Comparison of ENCODE assay signal across 14 cellular contexts in the genomic region with DNA sequence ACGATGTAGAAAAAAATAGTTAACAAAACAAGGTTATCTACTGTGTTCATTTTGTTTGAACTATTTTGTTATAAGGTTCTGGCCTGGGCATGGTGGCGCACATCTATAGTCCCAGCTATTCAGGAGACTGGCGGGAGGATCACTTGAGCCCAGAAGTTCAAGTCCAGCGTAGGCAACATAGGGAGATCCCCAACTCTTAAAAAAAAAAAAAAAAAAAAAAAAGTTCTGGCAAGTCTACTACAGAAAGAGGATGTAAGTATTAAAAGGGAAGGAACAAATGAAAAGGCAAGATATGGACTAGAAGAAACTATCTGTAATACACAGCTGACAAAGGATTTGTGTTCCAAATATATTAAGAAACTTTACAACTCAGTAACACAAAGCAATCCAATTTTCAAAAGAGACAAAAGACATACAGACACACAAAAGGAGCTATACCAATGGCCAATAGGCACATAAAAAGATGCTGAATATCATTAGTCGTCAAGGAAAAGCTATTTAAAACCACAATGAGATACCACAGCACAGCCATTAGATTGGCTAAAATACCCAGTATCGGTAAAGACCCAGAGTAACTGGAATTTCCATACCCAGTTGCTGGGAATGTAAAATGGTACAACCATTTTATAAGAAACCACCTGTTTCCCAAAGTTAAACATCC. TPM values are rescaled to one million over a fixed set of nuclear protein-coding genes. Genes with fewer than 3 reads are reported as not detected.
DNase-seq lines count a peak whose midpoint lies in the region; ATAC-seq, FAIRE-seq and TF ChIP-seq lines count a peak whose summit lies in the region.
"Had no signal": no experiment of that assay in that cellular context is flagged by ENCODE, and none has a peak within 500 bp of the region (broad histone marks: within the 10 kb centered on the region; RNA-seq: fewer than 3 reads in every experiment).

No MANE protein-coding gene starts in this region.

- FAIRE-seq in GM18507 (lab: Jason Lieb, UNC): peak; percentile 67
- FAIRE-seq: urothelium cell line had no signal

- POLR2A ChIA-PET in WTC11 (lab: Charles Lee): interaction anchor here (0.6 kb wide), 1 partner anchor 84 kb away, joined by 3 read pairs; no protein-coding TSS in a partner anchor
- POLR2A ChIA-PET in activated CD8-positive, alpha-beta T cell treated with anti-CD3 and anti-CD28 coated beads for 36 hours (lab: Charles Lee): no interaction called here

- H3K9me3 Mint-ChIP-seq in WTC11: peaks cover 7% of the 10 kb centered on the region
- H3K9me3 Mint-ChIP-seq in activated CD8-positive, alpha-beta T cell treated with anti-CD3 and anti-CD28 coated beads for 36 hours: peaks cover 19% of the 10 kb centered on the region

- peaks cover 72% of the 10 kb centered on the region for H3K4me1 Mint-ChIP-seq in WTC11
- H3K4me1 Mint-ChIP-seq in activated CD8-positive, alpha-beta T cell treated with anti-CD3 and anti-CD28 coated beads for 36 hours (ENCODE audit: low read depth): peaks cover 51% of the 10 kb centered on the region

- intact Hi-C loops in activated CD8-positive, alpha-beta T cell treated with anti-CD3 and anti-CD28 coated beads for 36 hours (cut with micrococcal nuclease): no loop called here

- peak overlapping the region; percentile 83 for H3K27ac Mint-ChIP-seq in WTC11
- no peak overlapping the region for H3K27ac Mint-ChIP-seq in activated CD8-positive, alpha-beta T cell treated with anti-CD3 and anti-CD28 coated beads for 36 hours

- H3K4me3 Mint-ChIP-seq in WTC11: no peak overlapping the region
- H3K4me3 Mint-ChIP-seq in activated CD8-positive, alpha-beta T cell treated with anti-CD3 and anti-CD28 coated beads for 36 hours: no peak overlapping the region

- CTCF ChIA-PET in WTC11 (lab: Charles Lee): interaction anchor here (1.0 kb wide), 1 partner anchor 31 kb away, joined by 3 read pairs; no protein-coding TSS in a partner anchor
- CTCF ChIA-PET in activated CD8-positive, alpha-beta T cell treated with anti-CD3 and anti-CD28 coated beads for 36 hours (lab: Charles Lee): interaction anchor here (0.9 to 1.6 kb wide), 2 partner anchors 11 to 23 kb away, joined by 3 to 5 read pairs; no protein-coding TSS in a partner anchor

- no peak for TF ChIP-seq CTCF in WTC11 (IDR thresholded peaks at IDR 0.05)
- TF ChIP-seq CTCF in activated CD8-positive, alpha-beta T cell treated with anti-CD3 and anti-CD28 coated beads for 36 hours (IDR thresholded peaks at IDR 0.05): no peak

- peak; percentile 47 for ATAC-seq in GM21515 (IDR thresholded peaks at IDR 0.05; ENCODE audit: unreplicated experiment)
- peak; percentile 36 for ATAC-seq in HG03103 (IDR thresholded peaks at IDR 0.05; ENCODE audit: low read depth, unreplicated experiment)
- no peak for ATAC-seq in WTC11
- no peak for ATAC-seq in activated CD8-positive, alpha-beta T cell treated with anti-CD3 and anti-CD28 coated beads for 36 hours

- peaks cover 12% of the 10 kb centered on the region for H3K36me3 Mint-ChIP-seq in WTC11
- peaks cover 29% of the 10 kb centered on the region for H3K36me3 Mint-ChIP-seq in activated CD8-positive, alpha-beta T cell treated with anti-CD3 and anti-CD28 coated beads for 36 hours (ENCODE audit: low read depth)

- no peaks in the 10 kb centered on the region for H3K27me3 Mint-ChIP-seq in WTC11 (ENCODE audit: low read depth)
- no peaks in the 10 kb centered on the region for H3K27me3 Mint-ChIP-seq in activated CD8-positive, alpha-beta T cell treated with anti-CD3 and anti-CD28 coated beads for 36 hours

- DNase-seq in GM18507 (ENCODE audit: extremely low spot score, insufficient read length, low read depth) (no peak), WTC11 (ENCODE audit: low spot score) (no peak), ureter (ENCODE audit: low spot score) (no peak), NCI-H510A treated with DMSO at 0.1 percent for 48 hours (lab: John Stamatoyannopoulos, UW) (no peak)
- no peak for DNase-seq in activated T-cell treated with anti-CD3 and anti-CD28 coated beads, Interleukin-2, amount 50 U/mL, for 48 hours
- DNase-seq in activated CD8-positive, alpha-beta T cell treated with anti-CD3 and anti-CD28 coated beads for 36 hours: no peak
- DNase-seq: activated CD4-positive, alpha-beta T cell treated with anti-CD3 and anti-CD28 coated beads, Interleukin-2, amount 50 U/mL, for 4 hours; GDM1; NCI-H1048; NCI-H69; sigmoid colon had no signal

TF ChIP-seq in WTC11, 78 proteins besides CTCF, POLR2A, EP300 and RAD21:
- no peak for TF ChIP-seq SOX15 (CRISPR knock-in tag; IDR thresholded peaks at IDR 0.05)
- TF ChIP-seq KAT7 (CRISPR knock-in tag; IDR thresholded peaks at IDR 0.05; ENCODE audit: borderline replicate concordance): no peak
- no peak for TF ChIP-seq MYBL2 (CRISPR knock-in tag; IDR thresholded peaks at IDR 0.05)
- no peak for TF ChIP-seq FOXJ3 (CRISPR knock-in tag; IDR thresholded peaks at IDR 0.05; ENCODE audit: borderline replicate concordance)
- TF ChIP-seq, protein P1, sequence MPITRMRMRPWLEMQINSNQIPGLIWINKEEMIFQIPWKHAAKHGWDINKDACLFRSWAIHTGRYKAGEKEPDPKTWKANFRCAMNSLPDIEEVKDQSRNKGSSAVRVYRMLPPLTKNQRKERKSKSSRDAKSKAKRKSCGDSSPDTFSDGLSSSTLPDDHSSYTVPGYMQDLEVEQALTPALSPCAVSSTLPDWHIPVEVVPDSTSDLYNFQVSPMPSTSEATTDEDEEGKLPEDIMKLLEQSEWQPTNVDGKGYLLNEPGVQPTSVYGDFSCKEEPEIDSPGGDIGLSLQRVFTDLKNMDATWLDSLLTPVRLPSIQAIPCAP (CRISPR knock-in tag; IDR thresholded peaks at IDR 0.05): no peak
- TF ChIP-seq, protein P2, sequence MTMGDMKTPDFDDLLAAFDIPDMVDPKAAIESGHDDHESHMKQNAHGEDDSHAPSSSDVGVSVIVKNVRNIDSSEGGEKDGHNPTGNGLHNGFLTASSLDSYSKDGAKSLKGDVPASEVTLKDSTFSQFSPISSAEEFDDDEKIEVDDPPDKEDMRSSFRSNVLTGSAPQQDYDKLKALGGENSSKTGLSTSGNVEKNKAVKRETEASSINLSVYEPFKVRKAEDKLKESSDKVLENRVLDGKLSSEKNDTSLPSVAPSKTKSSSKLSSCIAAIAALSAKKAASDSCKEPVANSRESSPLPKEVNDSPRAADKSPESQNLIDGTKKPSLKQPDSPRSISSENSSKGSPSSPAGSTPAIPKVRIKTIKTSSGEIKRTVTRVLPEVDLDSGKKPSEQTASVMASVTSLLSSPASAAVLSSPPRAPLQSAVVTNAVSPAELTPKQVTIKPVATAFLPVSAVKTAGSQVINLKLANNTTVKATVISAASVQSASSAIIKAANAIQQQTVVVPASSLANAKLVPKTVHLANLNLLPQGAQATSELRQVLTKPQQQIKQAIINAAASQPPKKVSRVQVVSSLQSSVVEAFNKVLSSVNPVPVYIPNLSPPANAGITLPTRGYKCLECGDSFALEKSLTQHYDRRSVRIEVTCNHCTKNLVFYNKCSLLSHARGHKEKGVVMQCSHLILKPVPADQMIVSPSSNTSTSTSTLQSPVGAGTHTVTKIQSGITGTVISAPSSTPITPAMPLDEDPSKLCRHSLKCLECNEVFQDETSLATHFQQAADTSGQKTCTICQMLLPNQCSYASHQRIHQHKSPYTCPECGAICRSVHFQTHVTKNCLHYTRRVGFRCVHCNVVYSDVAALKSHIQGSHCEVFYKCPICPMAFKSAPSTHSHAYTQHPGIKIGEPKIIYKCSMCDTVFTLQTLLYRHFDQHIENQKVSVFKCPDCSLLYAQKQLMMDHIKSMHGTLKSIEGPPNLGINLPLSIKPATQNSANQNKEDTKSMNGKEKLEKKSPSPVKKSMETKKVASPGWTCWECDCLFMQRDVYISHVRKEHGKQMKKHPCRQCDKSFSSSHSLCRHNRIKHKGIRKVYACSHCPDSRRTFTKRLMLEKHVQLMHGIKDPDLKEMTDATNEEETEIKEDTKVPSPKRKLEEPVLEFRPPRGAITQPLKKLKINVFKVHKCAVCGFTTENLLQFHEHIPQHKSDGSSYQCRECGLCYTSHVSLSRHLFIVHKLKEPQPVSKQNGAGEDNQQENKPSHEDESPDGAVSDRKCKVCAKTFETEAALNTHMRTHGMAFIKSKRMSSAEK (CRISPR knock-in tag; IDR thresholded peaks at IDR 0.05; ENCODE audit: borderline replicate concordance): no peak
- no peak for TF ChIP-seq SMAD4 (CRISPR knock-in tag; IDR thresholded peaks at IDR 0.05)
- TF ChIP-seq GRHL2 (CRISPR knock-in tag; IDR thresholded peaks at IDR 0.05; ENCODE audit: insufficient replicate concordance, severe bottlenecking): no peak

RNA-seq across cellular contexts. Expression of a gene that starts 27.4 kb away (rescaled TPM):
- 161 to 164 TPM (median 164 TPM) in 3 replicates for total RNA-seq in WTC11 (2021)
- 31.1 TPM for total RNA-seq in ureter
- 10 to 100 TPM; 87.9 to 92.0 TPM for total RNA-seq in activated CD8-positive, alpha-beta T cell treated with anti-CD3 and anti-CD28 coated beads for 36 hours

Comparison
In these comparisons a context has a peak if more than half of its experiments do, and no peak if none do; other contexts are left out.
1. ATAC-seq: peak in GM21515 (single experiment) and HG03103 (single experiment); none in WTC11 (single experiment) and activated CD8-positive, alpha-beta T cell treated with anti-CD3 and anti-CD28 coated beads for 36 hours (single experiment).